Comparison of ENCODE assay signal across 2 cellular contexts in genomic region chr10:97781541-97782331, GRCh38.
TF ChIP-seq lines count a peak whose summit lies in the region.

No MANE protein-coding gene starts in this region.

TF ChIP-seq in A549, 52 proteins besides CTCF, POLR2A, EP300 and RAD21:
- TF ChIP-seq POLR2AphosphoS2 (conservative IDR thresholded peaks at IDR 0.05; ENCODE audit: low read length) (no peak), FOSB (CRISPR knock-in tag; IDR thresholded peaks at IDR 0.05) (no peak), KDM1A (IDR thresholded peaks at IDR 0.05; ENCODE audit: low read depth) (no peak), MAZ (IDR thresholded peaks at IDR 0.05; ENCODE audit: borderline replicate concordance, low read depth, low read length) (no peak), NFE2L2 (conservative IDR thresholded peaks at IDR 0.05; ENCODE audit: low read length) (no peak), HOXB5 (CRISPR knock-in tag; IDR thresholded peaks at IDR 0.05) (no peak), BHLHE40 (IDR thresholded peaks at IDR 0.05; ENCODE audit: low read depth, low read length) (no peak), CEBPB (IDR thresholded peaks at IDR 0.05) (no peak), HEYL (CRISPR knock-in tag; IDR thresholded peaks at IDR 0.05) (no peak), GATA3 (IDR thresholded peaks at IDR 0.05; ENCODE audit: borderline replicate concordance) (no peak), SREBF2 (IDR thresholded peaks at IDR 0.05) (no peak), CHD4 (IDR thresholded peaks at IDR 0.05; ENCODE audit: borderline replicate concordance) (no peak), HES2 (IDR thresholded peaks at IDR 0.05) (no peak)
- TF ChIP-seq, protein P1, sequence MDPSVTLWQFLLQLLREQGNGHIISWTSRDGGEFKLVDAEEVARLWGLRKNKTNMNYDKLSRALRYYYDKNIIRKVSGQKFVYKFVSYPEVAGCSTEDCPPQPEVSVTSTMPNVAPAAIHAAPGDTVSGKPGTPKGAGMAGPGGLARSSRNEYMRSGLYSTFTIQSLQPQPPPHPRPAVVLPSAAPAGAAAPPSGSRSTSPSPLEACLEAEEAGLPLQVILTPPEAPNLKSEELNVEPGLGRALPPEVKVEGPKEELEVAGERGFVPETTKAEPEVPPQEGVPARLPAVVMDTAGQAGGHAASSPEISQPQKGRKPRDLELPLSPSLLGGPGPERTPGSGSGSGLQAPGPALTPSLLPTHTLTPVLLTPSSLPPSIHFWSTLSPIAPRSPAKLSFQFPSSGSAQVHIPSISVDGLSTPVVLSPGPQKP (IDR thresholded peaks at IDR 0.05; ENCODE audit: low read depth, low read length) = no peak

TF ChIP-seq in HepG2, 621 proteins besides CTCF, POLR2A, EP300 and RAD21:
- no peak for TF ChIP-seq ZNF660 (CRISPR knock-in tag; IDR thresholded peaks at IDR 0.05; ENCODE audit: borderline replicate concordance, low read depth)
- no peak for TF ChIP-seq MBNL3 (CRISPR knock-in tag; conservative IDR thresholded peaks at IDR 0.05)
- TF ChIP-seq, protein P2, sequence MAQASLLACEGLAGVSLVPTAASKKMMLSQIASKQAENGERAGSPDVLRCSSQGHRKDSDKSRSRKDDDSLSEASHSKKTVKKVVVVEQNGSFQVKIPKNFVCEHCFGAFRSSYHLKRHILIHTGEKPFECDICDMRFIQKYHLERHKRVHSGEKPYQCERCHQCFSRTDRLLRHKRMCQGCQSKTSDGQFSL (CRISPR knock-in tag; IDR thresholded peaks at IDR 0.05) = no peak
- TF ChIP-seq NCOA1 (CRISPR knock-in tag; IDR thresholded peaks at IDR 0.05) = no peak
- no peak for TF ChIP-seq SPEN (CRISPR knock-in tag; IDR thresholded peaks at IDR 0.05; ENCODE audit: low read depth)
- no peak for TF ChIP-seq RAD51 (IDR thresholded peaks at IDR 0.05; ENCODE audit: borderline replicate concordance)
- TF ChIP-seq HNRNPH1 (optimal IDR thresholded peaks at IDR 0.05; ENCODE audit: low read depth, low read length) = no peak
- TF ChIP-seq BRD4 (CRISPR knock-in tag; IDR thresholded peaks at IDR 0.05) = no peak
- TF ChIP-seq, protein P3, sequence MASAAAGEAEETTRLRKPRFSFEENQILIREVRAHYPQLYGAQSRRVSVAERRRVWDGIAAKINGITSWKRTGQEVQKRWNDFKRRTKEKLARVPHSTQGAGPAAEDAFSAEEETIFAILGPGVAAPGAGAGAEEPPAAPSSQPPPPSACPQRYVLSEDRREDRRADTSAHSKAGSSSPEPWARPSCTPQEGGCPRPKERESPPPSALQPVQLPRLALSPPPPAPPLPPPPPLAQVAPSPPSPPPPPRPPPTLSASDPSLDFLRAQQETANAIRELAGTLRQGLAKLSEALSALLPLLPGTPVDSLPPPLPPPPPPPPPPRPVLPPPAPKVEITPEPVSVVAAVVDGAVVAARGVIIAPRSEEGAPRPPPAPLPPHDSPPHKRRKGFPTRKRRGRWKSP (CRISPR knock-in tag; IDR thresholded peaks at IDR 0.05) = no peak
- TF ChIP-seq FOXK2 (IDR thresholded peaks at IDR 0.05) = no peak
- no peak for TF ChIP-seq POLR2AphosphoS5 (IDR thresholded peaks at IDR 0.05; ENCODE audit: low read depth, low read length)
- no peak for TF ChIP-seq IKZF1 (IDR thresholded peaks at IDR 0.05)
- TF ChIP-seq ZSCAN20 (CRISPR knock-in tag; IDR thresholded peaks at IDR 0.05; ENCODE audit: borderline replicate concordance) = no peak
- no peak for TF ChIP-seq ZUFSP (CRISPR knock-in tag; IDR thresholded peaks at IDR 0.05; ENCODE audit: borderline replicate concordance)
- TF ChIP-seq TBL1XR1 (IDR thresholded peaks at IDR 0.05; ENCODE audit: borderline replicate concordance, low read length, partially characterized antibody) = no peak
